In genomic region chr10:77629775-77630565, GRCh38 we compare ENCODE assay signal across 17 cellular contexts. TPM values are rescaled to one million over a fixed set of nuclear protein-coding genes. Genes with fewer than 3 reads are reported as not detected.
DNase-seq lines count a peak whose midpoint lies in the region; ATAC-seq and TF ChIP-seq lines count a peak whose summit lies in the region.
"Had no signal": no experiment of that assay in that cellular context is flagged by ENCODE, and none has a peak within 500 bp of the region (broad histone marks: within the 10 kb centered on the region; RNA-seq: fewer than 3 reads in every experiment).

No MANE protein-coding gene starts in this region.

- no peaks in the 10 kb centered on the region for H3K36me3 ChIP-seq in esophagus squamous epithelium
- no peaks in the 10 kb centered on the region for H3K36me3 ChIP-seq in rectal smooth muscle tissue (ENCODE audit: control insufficient read depth, insufficient read depth, low read length)
- H3K36me3 ChIP-seq in psoas muscle (ENCODE audit: insufficient read depth in 1 of 2, low read depth in 1 of 2), result no peaks in the 10 kb centered on the region
- H3K36me3 ChIP-seq: Peyer's patch had no signal

- H3K9me3 ChIP-seq in esophagus squamous epithelium (no peaks in the 10 kb centered on the region), psoas muscle (no peaks in the 10 kb centered on the region)
- H3K9me3 ChIP-seq: Peyer's patch had no signal

- H3K27me3 ChIP-seq in esophagus squamous epithelium (peaks cover 0 to 26% (median 0%) of the 10 kb centered on the region in 4 donors), rectal smooth muscle tissue (ENCODE audit: control insufficient read depth, insufficient read depth, low read length) (no peaks in the 10 kb centered on the region), psoas muscle (ENCODE audit: insufficient read depth in 3 of 3, low read length in 2 of 3) (no peaks in the 10 kb centered on the region)
- H3K27me3 ChIP-seq: Peyer's patch had no signal

- peaks cover 0 to 68% (median 21%) of the 10 kb centered on the region in 3 donors for H3K4me1 ChIP-seq in esophagus squamous epithelium
- peaks cover 28% of the 10 kb centered on the region for H3K4me1 ChIP-seq in rectal smooth muscle tissue (ENCODE audit: control insufficient read depth, insufficient read depth, low read length)
- peaks cover 22% of the 10 kb centered on the region for H3K4me1 ChIP-seq in psoas muscle
- H3K4me1 ChIP-seq: Peyer's patch had no signal

- H3K4me3 ChIP-seq in esophagus squamous epithelium (no peak overlapping the region), rectal smooth muscle tissue (ENCODE audit: low read length) (no peak overlapping the region), psoas muscle (no peak overlapping the region)
- H3K4me3 ChIP-seq: Peyer's patch had no signal

- no peak for ATAC-seq in GM18861 (IDR thresholded peaks at IDR 0.05; ENCODE audit: unreplicated experiment)
- no peak for ATAC-seq in psoas muscle
- no peak for ATAC-seq in HG02938 (IDR thresholded peaks at IDR 0.05; ENCODE audit: unreplicated experiment)
- ATAC-seq: T-helper 17 cell had no signal

- H3K27ac ChIP-seq in esophagus squamous epithelium (peak overlapping the region in 3 of 4 donors; percentile 36 to 64 (median 50)), rectal smooth muscle tissue (ENCODE audit: low read depth, low read length) (peak overlapping the region; percentile 41), psoas muscle (no peak overlapping the region)
- H3K27ac ChIP-seq: Peyer's patch had no signal

- WGBS in esophagus squamous epithelium, 2 donors, result 55 to 59% methylated on average over 4 to 13 of the region's 13 CpGs
- 78 to 89% (median 79%) methylated on average over 13 of the region's 13 CpGs for WGBS in psoas muscle, 3 donors

- TF ChIP-seq CTCF in esophagus squamous epithelium (IDR thresholded peaks at IDR 0.05) (no peak), psoas muscle (IDR thresholded peaks at IDR 0.05) (no peak)

- TF ChIP-seq POLR2A in esophagus squamous epithelium (IDR thresholded peaks at IDR 0.05), result no peak

- DNase-seq in ELR (ENCODE audit: low read depth), result peak; percentile 56
- peak; percentile 68 for DNase-seq in SW480 (ENCODE audit: low spot score)
- no peak for DNase-seq in esophagus squamous epithelium (lab: John Stamatoyannopoulos, UW)
- no peak for DNase-seq in D341Med (ENCODE audit: low spot score)
- no peak for DNase-seq in psoas muscle
- DNase-seq: activated naive CD4-positive, alpha-beta T cell treated with anti-CD3 and anti-CD28 coated beads, Interleukin-2, amount 50 U/mL, for 16 hours; cerebellar nuclear complex; DMS 273 treated with DMSO at 0.1 percent for 48 hours; mesendoderm; NCI-H1694 treated with DMSO at 0.1 percent for 48 hours; Peyer's patch; small intestine; stimulated activated naive CD4-positive, alpha-beta T cell treated with Interleukin-2 at 50 U/mL for 16 hours; T-helper 17 cell had no signal

- no peak overlapping the region for H3K9ac ChIP-seq in rectal smooth muscle tissue (ENCODE audit: low read length)

- intact Hi-C loops in esophagus squamous epithelium (cut with DNase I) (loop anchor here (10.0 kb wide), 1 partner anchor 135 kb away; no protein-coding TSS in a partner anchor), psoas muscle (cut with DNase I) (no loop called here)

RNA-seq across cellular contexts. Expression of gene KCNMA1, which starts 7.6 kb away (rescaled TPM):
- total RNA-seq in esophagus squamous epithelium (10 to 100 TPM in 3 of 4 donors, 1 to 10 TPM in 1; 7.5 to 74.2 (median 18.0) TPM), psoas muscle (10 to 100 TPM in 3 of 4 donors, 1 to 10 TPM in 1; 7.9 to 53.0 (median 21.3) TPM)
- 10 to 100 TPM; 41.9 to 49.0 (median 47.4) TPM for polyA plus RNA-seq in psoas muscle

Comparison
In these comparisons a context has a peak if more than half of its experiments do, and no peak if none do; other contexts are left out.
1. DNase-seq: peak in ELR (single experiment) and SW480 (single experiment); none in esophagus squamous epithelium (single experiment), D341Med (single experiment) and psoas muscle (0 of 2).